In genomic region chr1:101309334-101310221, GRCh38 we compare ENCODE assay signal across 8 cellular contexts.
DNase-seq lines count a peak whose midpoint lies in the region; ATAC-seq and TF ChIP-seq lines count a peak whose summit lies in the region.

No MANE protein-coding gene starts in this region.

- H3K36me3 Mint-ChIP-seq in activated naive CD4-positive, alpha-beta T cell treated with anti-CD3 and anti-CD28 coated beads, Interleukin-2, amount 50 U/mL, for 24 hours, result no peaks in the 10 kb centered on the region

- H3K27ac ChIP-seq in SJSA1 (no peak overlapping the region), trophoblast cell (ENCODE audit: low read depth, low read length) (no peak overlapping the region)

- no peak for TF ChIP-seq EP300 in Ishikawa (IDR thresholded peaks at IDR 0.05; ENCODE audit: borderline replicate concordance)

- intact Hi-C loops in Right ventricle myocardium superior (cut with DNase I), result loop anchor here (5.0 to 10.0 kb wide), 2 partner anchors 48 to 125 kb away; no protein-coding TSS in a partner anchor

- H3K14ac ChIP-seq in trophoblast cell (ENCODE audit: low read length), result no peak overlapping the region

- no peaks in the 10 kb centered on the region for H3K9me3 Mint-ChIP-seq in activated naive CD4-positive, alpha-beta T cell treated with anti-CD3 and anti-CD28 coated beads, Interleukin-2, amount 50 U/mL, for 24 hours

- H3K4ac ChIP-seq in trophoblast cell (ENCODE audit: low read depth, low read length), result no peak overlapping the region

- H2BK12ac ChIP-seq in trophoblast cell (ENCODE audit: low read length), result no peak overlapping the region

- H3K27me3 ChIP-seq in SJSA1 (replicated peaks) (no peaks in the 10 kb centered on the region), trophoblast cell (ENCODE audit: insufficient read depth, low read length) (peaks cover 7% of the 10 kb centered on the region)

- no peak overlapping the region for H3K4me3 ChIP-seq in SJSA1
- peak overlapping the region; percentile 33 for H3K4me3 ChIP-seq in trophoblast cell (ENCODE audit: low read depth, low read length)

- DNase-seq in EH (ENCODE audit: low read depth) (peak; percentile 66), SJSA1 (ENCODE audit: low read depth in 1 of 2, low spot score in 2 of 2) (peak; percentile 27 to 50), Right ventricle myocardium superior (peak; percentile 64), trophoblast cell (peak; percentile 47 to 69), ureter (ENCODE audit: low spot score) (peak; percentile 63)

- H3K4me1 ChIP-seq in SJSA1 (replicated peaks) (0 out of 2 replicates have a peak, but pooled peaks cover 7% of the 10 kb centered on the region), trophoblast cell (ENCODE audit: control insufficient read depth in 1 of 2, insufficient read depth in 2 of 2, low read length in 2 of 2) (peaks cover 5 to 6% of the 10 kb centered on the region in 2 experiments)

- peaks cover 77% of the 10 kb centered on the region for H3K4me1 Mint-ChIP-seq in activated naive CD4-positive, alpha-beta T cell treated with anti-CD3 and anti-CD28 coated beads, Interleukin-2, amount 50 U/mL, for 24 hours

- no peak overlapping the region for H2BK5ac ChIP-seq in trophoblast cell (ENCODE audit: low read depth, low read length, poor library complexity)

- H3K36me3 ChIP-seq in SJSA1 (no peaks in the 10 kb centered on the region), trophoblast cell (ENCODE audit: control insufficient read depth in 1 of 2, insufficient read depth in 2 of 2, low read length in 2 of 2) (no peaks in the 10 kb centered on the region)

- H3K9me3 ChIP-seq in SJSA1 (replicated peaks) (no peaks in the 10 kb centered on the region), trophoblast cell (ENCODE audit: insufficient read depth, low read depth, low read length) (no peaks in the 10 kb centered on the region)

- H3K4me3 Mint-ChIP-seq in activated naive CD4-positive, alpha-beta T cell treated with anti-CD3 and anti-CD28 coated beads, Interleukin-2, amount 50 U/mL, for 24 hours, result peak overlapping the region; percentile 86

- H3K27ac Mint-ChIP-seq in activated naive CD4-positive, alpha-beta T cell treated with anti-CD3 and anti-CD28 coated beads, Interleukin-2, amount 50 U/mL, for 24 hours, result peak overlapping the region; percentile 90

- H3K79me1 ChIP-seq in trophoblast cell (ENCODE audit: low read length), result no peaks in the 10 kb centered on the region

- H3K9ac ChIP-seq in trophoblast cell (ENCODE audit: low read length), result no peak overlapping the region

- TF ChIP-seq RAD21 in Ishikawa (IDR thresholded peaks at IDR 0.05; ENCODE audit: low read depth), result peak; percentile 92

- peak overlapping the region; percentile 75 for H3K4me2 ChIP-seq in trophoblast cell (ENCODE audit: low read length)

- H2BK120ac ChIP-seq in trophoblast cell (ENCODE audit: insufficient read depth, low read length, poor library complexity), result no peak overlapping the region

- H3K23ac ChIP-seq in trophoblast cell (ENCODE audit: low read length), result no peak overlapping the region

- no peak overlapping the region for H4K8ac ChIP-seq in trophoblast cell (ENCODE audit: low read depth, low read length)

- no CpG with 5 or more reads among the region's 37 CpGs for WGBS in trophoblast cell (ENCODE audit: extremely low coverage, insufficient coverage, insufficient read length)

- H2AK5ac ChIP-seq in trophoblast cell (ENCODE audit: low read length), result no peak overlapping the region

- peak overlapping the region; percentile 35 for H2AFZ ChIP-seq in trophoblast cell (ENCODE audit: insufficient read depth, low read length, poor library complexity)

- peak; percentile 45 for ATAC-seq in GM21529 (IDR thresholded peaks at IDR 0.05; ENCODE audit: unreplicated experiment)
- ATAC-seq in Right ventricle myocardium superior (ENCODE audit: poor library complexity), result peak; percentile 81

- no peaks in the 10 kb centered on the region for H3K79me2 ChIP-seq in trophoblast cell (ENCODE audit: control insufficient read depth, insufficient read depth, low read length, poor library complexity)

- no peak overlapping the region for H4K12ac ChIP-seq in trophoblast cell (ENCODE audit: low read depth, low read length)

- H3K27me3 Mint-ChIP-seq in activated naive CD4-positive, alpha-beta T cell treated with anti-CD3 and anti-CD28 coated beads, Interleukin-2, amount 50 U/mL, for 24 hours, result no peaks in the 10 kb centered on the region

- no peak overlapping the region for H4K91ac ChIP-seq in trophoblast cell (ENCODE audit: low read depth, low read length)

- H3K18ac ChIP-seq in trophoblast cell (ENCODE audit: low read length), result no peak overlapping the region

TF ChIP-seq in Ishikawa, 13 proteins besides CTCF, POLR2A, EP300 and RAD21:
- TF ChIP-seq EGR1 (IDR thresholded peaks at IDR 0.05) (no peak), TCF12 (IDR thresholded peaks at IDR 0.05; ENCODE audit: low read depth) (no peak), CREB1 (IDR thresholded peaks at IDR 0.05; ENCODE audit: low read depth) (no peak), MAX (IDR thresholded peaks at IDR 0.05) (no peak), ZBTB7A (IDR thresholded peaks at IDR 0.05; ENCODE audit: low read depth) (no peak), NFIC (IDR thresholded peaks at IDR 0.05) (no peak), FOXM1 (IDR thresholded peaks at IDR 0.05; ENCODE audit: borderline replicate concordance, low read depth) (no peak), USF1 (IDR thresholded peaks at IDR 0.05) (no peak), TAF1 (IDR thresholded peaks at IDR 0.05; ENCODE audit: low read depth) (no peak), YY1 (IDR thresholded peaks at IDR 0.05; ENCODE audit: low read depth) (no peak)
